15 cellular contexts compared by ENCODE assay signal in the genomic region with DNA sequence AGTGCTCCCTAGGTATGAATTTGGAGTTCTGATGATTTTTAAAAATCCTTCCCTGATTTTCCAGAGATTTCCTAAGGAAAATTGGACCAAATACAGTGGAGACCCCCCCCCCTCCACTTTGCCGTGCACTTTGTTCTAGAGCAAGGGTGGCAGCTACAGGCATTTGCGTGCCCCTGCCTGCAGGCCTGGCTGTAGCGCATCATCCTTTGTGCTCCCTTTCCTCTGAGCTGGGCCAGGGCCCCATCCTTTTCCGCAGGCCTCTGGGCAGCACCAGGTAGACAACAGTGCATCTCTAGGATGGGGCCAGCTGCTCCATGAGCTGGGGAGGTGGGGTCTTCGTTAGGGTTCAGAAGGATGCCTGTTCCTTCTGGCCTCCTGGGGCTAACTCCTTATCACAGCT. TPM values are rescaled to one million over a fixed set of nuclear protein-coding genes. Genes with fewer than 3 reads are reported as not detected.
DNase-seq lines count a peak whose midpoint lies in the region; ATAC-seq and TF ChIP-seq lines count a peak whose summit lies in the region.
"Had no signal": no experiment of that assay in that cellular context is flagged by ENCODE, and none has a peak within 500 bp of the region (broad histone marks: within the 10 kb centered on the region; RNA-seq: fewer than 3 reads in every experiment).

No MANE protein-coding gene starts in this region.

- POLR2A ChIA-PET in RWPE1 (lab: Yijun Ruan, JAX; ENCODE audit: low non-redundant PET) = interaction anchor here (0.6 kb wide), 1 partner anchor 11 kb away, joined by 4 read pairs; no protein-coding TSS in a partner anchor

- no peak for ATAC-seq in esophagus mucosa

- H3K27me3 ChIP-seq in ACC112 (ENCODE audit: insufficient read depth, low read length) (no peaks in the 10 kb centered on the region), esophagus (ENCODE audit: control insufficient read depth in 1 of 2, insufficient read depth in 2 of 2, low read length in 2 of 2) (no peaks in the 10 kb centered on the region), prostate gland (replicated peaks; ENCODE audit: insufficient read depth) (no peaks in the 10 kb centered on the region)

- no peak overlapping the region for H2AFZ ChIP-seq in ACC112 (ENCODE audit: low read length, unreplicated experiment)

- CTCF ChIA-PET in RWPE1 (lab: Yijun Ruan, JAX) = no interaction called here

- DNase-seq in RWPE1 (ENCODE audit: low spot score) = peak; percentile 35
- no peak for DNase-seq in prostate gland (ENCODE audit: low spot score)
- no peak for DNase-seq in midbrain (lab: John Stamatoyannopoulos, UW)
- DNase-seq in ureter (ENCODE audit: low spot score) = no peak
- DNase-seq in SKM-1 treated with dmso at 0.1 percent for 144 hours (lab: John Stamatoyannopoulos, UW; ENCODE audit: unreplicated experiment) = no peak
- DNase-seq: activated CD4-positive, alpha-beta T cell treated with anti-CD3 and anti-CD28 coated beads for 4 hours; activated T-cell treated with anti-CD3 and anti-CD28 coated beads, Interleukin-2, amount 50 U/mL, for 48 hours; DMS79; effector CD8-positive, alpha-beta T cell; NCI-H187 treated with DMSO at 0.1 percent for 48 hours; occipital lobe; stimulated activated CD4-positive, alpha-beta T cell treated with anti-CD3 and anti-CD28 coated beads, Interleukin-15, amount 100 ng/mL, for 24 hours had no signal

- intact Hi-C loops in prostate gland (cut with DNase I) = loop anchor here (5.0 kb wide), 1 partner anchor 85 kb away; no protein-coding TSS in a partner anchor

- H3K79me2 ChIP-seq in ACC112 (ENCODE audit: control insufficient read depth, insufficient read depth, low read length, unreplicated experiment) = peaks cover 98% of the 10 kb centered on the region

- H3K27ac ChIP-seq in ACC112 (ENCODE audit: low read depth, low read length) (peak overlapping the region; percentile 99), RWPE1 (peak overlapping the region; percentile 65), esophagus (ENCODE audit: low read depth in 2 of 2, low read length in 1 of 2) (peak overlapping the region; percentile 57 to 85), prostate gland (peak overlapping the region; percentile 51 to 65)

- no peaks in the 10 kb centered on the region for H3K9me3 ChIP-seq in esophagus (ENCODE audit: control insufficient read depth in 2 of 2, insufficient read depth in 1 of 2, low read depth in 1 of 2, low read length in 1 of 2)
- no peaks in the 10 kb centered on the region for H3K9me3 ChIP-seq in prostate gland

- TF ChIP-seq POLR2A in prostate gland (IDR thresholded peaks at IDR 0.05) = no peak

- H3K4me3 ChIP-seq in ACC112 (ENCODE audit: low read depth, low read length) (no peak overlapping the region), esophagus (ENCODE audit: low read depth in 1 of 2, low read length in 2 of 2) (no peak overlapping the region), prostate gland (no peak overlapping the region)

- H3K4me1 ChIP-seq in ACC112 (ENCODE audit: control insufficient read depth, insufficient read depth, low read length, unreplicated experiment) = peaks cover 98% of the 10 kb centered on the region
- H3K4me1 ChIP-seq in esophagus (ENCODE audit: control insufficient read depth in 2 of 2, insufficient read depth in 2 of 2, low read length in 1 of 2) = peaks cover 0 to 10% of the 10 kb centered on the region in 2 donors
- peaks cover 3% of the 10 kb centered on the region for H3K4me1 ChIP-seq in prostate gland (replicated peaks)

- no peaks in the 10 kb centered on the region for H3K36me3 ChIP-seq in ACC112 (ENCODE audit: insufficient read depth, low read length)
- no peaks in the 10 kb centered on the region for H3K36me3 ChIP-seq in esophagus (ENCODE audit: control insufficient read depth in 2 of 2, insufficient read depth in 2 of 2, low read length in 1 of 2)
- H3K36me3 ChIP-seq in prostate gland = no peaks in the 10 kb centered on the region

- no peak for TF ChIP-seq CTCF in RWPE1 (conservative IDR thresholded peaks at IDR 0.05; ENCODE audit: low read depth)
- no peak for TF ChIP-seq CTCF in prostate gland (IDR thresholded peaks at IDR 0.05)

- WGBS in esophagus, 2 donors = 47 to 62% methylated on average over 5 of the region's 5 CpGs
- 54% methylated on average over 5 of the region's 5 CpGs for WGBS in prostate gland

RNA-seq across cellular contexts. Expression of a gene that starts 39.6 kb away (rescaled TPM):
- polyA plus RNA-seq in esophagus = 10 to 100 TPM; 10.3 to 22.8 TPM
- total RNA-seq in prostate gland (100 to 1,000 TPM in 1 of 2 donors, 10 to 100 TPM in 1; 90.3 to 197 TPM), ureter (216 TPM), esophagus mucosa (42.0 TPM)
